8 cellular contexts compared by ENCODE assay signal in the genomic region with DNA sequence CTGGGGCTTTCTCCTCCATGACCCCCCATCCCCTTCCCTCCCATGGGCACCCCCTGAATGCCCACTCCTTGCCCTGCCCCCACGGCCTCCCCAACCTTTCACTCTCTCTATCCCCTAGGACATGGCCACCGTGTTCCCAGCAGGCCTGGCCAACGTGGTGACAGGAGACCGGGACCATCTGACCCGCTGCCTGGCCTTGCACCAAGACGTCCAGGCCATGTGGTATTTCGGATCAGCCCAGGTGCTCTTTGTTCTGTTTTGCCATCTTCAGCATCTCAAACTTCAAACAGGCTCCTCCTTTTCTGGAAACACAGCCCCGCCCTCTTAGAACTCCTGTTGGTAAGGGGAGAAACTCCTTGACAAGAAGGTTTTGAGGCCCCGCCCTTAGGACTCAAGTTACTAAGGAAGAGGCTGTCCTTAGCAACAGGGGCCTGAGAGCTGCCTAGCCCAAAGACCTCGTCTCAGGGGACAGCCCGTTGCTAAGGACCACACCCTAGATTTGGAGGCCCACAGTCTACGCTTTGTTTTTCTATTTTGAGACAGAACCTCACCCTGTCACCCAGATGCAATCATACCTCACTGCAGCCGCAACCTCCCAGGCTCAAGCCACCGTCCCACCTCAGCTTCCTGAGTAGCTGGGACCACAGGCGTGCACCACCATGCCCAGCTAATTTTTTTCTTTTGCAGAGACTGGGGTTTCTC. TPM values are rescaled to one million over a fixed set of nuclear protein-coding genes. Genes with fewer than 3 reads are reported as not detected.
DNase-seq lines count a peak whose midpoint lies in the region; TF ChIP-seq lines count a peak whose summit lies in the region.

No MANE protein-coding gene starts in this region.

- H3K27me3 ChIP-seq in sigmoid colon: no peaks in the 10 kb centered on the region

- no peak for TF ChIP-seq POLR2A in sigmoid colon (IDR thresholded peaks at IDR 0.05)

- intact Hi-C loops in sigmoid colon (cut with DNase I): no loop called here

- H3K9me3 ChIP-seq in sigmoid colon: no peaks in the 10 kb centered on the region

- no peak for TF ChIP-seq CTCF in sigmoid colon (IDR thresholded peaks at IDR 0.05)

- H3K4me1 ChIP-seq in sigmoid colon: peaks cover 0 to 7% (median 5%) of the 10 kb centered on the region in 4 donors

- H3K36me3 ChIP-seq in sigmoid colon: peaks cover 0 to 44% (median 0%) of the 10 kb centered on the region in 4 donors

- H3K27ac ChIP-seq in sigmoid colon: peak overlapping the region; percentile 23 to 73 (median 40)

- no peak overlapping the region for H3K4me3 ChIP-seq in sigmoid colon

- 48 to 61% methylated on average over 15 of the region's 15 CpGs for WGBS in sigmoid colon, 2 donors

- DNase-seq in ELF-1 (ENCODE audit: low read depth, low spot score) (peak; percentile 89), H4 (ENCODE audit: low spot score) (peak; percentile 63), NCI-H2171 (lab: John Stamatoyannopoulos, UW) (peak; percentile 93), fibroblast of peridontal ligament (ENCODE audit: extremely low read depth) (peak; percentile 71), sigmoid colon (peak; percentile 91), NCI-H510A (lab: John Stamatoyannopoulos, UW) (no peak), glomerular visceral epithelial cell (ENCODE audit: extremely low spot score) (no peak)
- peak; percentile 80 for DNase-seq in activated CD8-positive, alpha-beta memory T cell treated with anti-CD3 and anti-CD28 coated beads, Interleukin-2, amount 50 U/mL, for 48 hours

- no peak for TF ChIP-seq EP300 in sigmoid colon (IDR thresholded peaks at IDR 0.05)

RNA-seq across cellular contexts. Expression of gene FLT3LG, which starts 5.1 kb away (rescaled TPM):
- total RNA-seq in H4 (2014; rRNA removed; shearing (Covaris generic)): 2.6 and 6.0 TPM in 2 replicates
- 10 to 100 TPM in 1 of 4 donors, 1 to 10 TPM in 3; 4.6 to 11.1 (median 6.1) TPM for total RNA-seq in sigmoid colon
- polyA plus RNA-seq in sigmoid colon: 10 to 100 TPM in 2 of 3 donors, 1 to 10 TPM in 1; 2.1 to 18.6 (median 14.9) TPM

RNA-seq across cellular contexts. Expression of gene ALDH16A1, which starts 15.9 kb away (rescaled TPM):
- 17.0 and 25.7 TPM in 2 replicates for total RNA-seq in H4 (2014; rRNA removed; shearing (Covaris generic))
- total RNA-seq in sigmoid colon: 10 to 100 TPM; 14.1 to 25.3 (median 18.1) TPM
- polyA plus RNA-seq in sigmoid colon: 10 to 100 TPM; 14.3 to 44.2 (median 18.0) TPM

RNA-seq across cellular contexts. Expression of gene PIH1D1, which starts 17.3 kb away (rescaled TPM):
- total RNA-seq in H4 (2014; rRNA removed; shearing (Covaris generic)): 99.2 and 113 TPM in 2 replicates
- total RNA-seq in sigmoid colon: 10 to 100 TPM; 62.9 to 99.6 (median 81.4) TPM
- 100 to 1,000 TPM in 1 of 3 donors, 10 to 100 TPM in 2; 63.6 to 105 (median 65.5) TPM for polyA plus RNA-seq in sigmoid colon

RNA-seq across cellular contexts. Expression of gene RPL13A, which starts 18.5 kb away (rescaled TPM):
- total RNA-seq in H4 (2014; rRNA removed; shearing (Covaris generic)): 3,219 and 3,620 TPM in 2 replicates
- total RNA-seq in sigmoid colon: 1,000 to 10,000 TPM; 2,552 to 5,599 (median 4,191) TPM
- 1,000 to 10,000 TPM; 4,070 to 6,094 (median 4,207) TPM for polyA plus RNA-seq in sigmoid colon

RNA-seq across cellular contexts. Expression of gene RPS11, which starts 27.3 kb away (rescaled TPM):
- 6,191 and 6,227 TPM in 2 replicates for total RNA-seq in H4 (2014; rRNA removed; shearing (Covaris generic))
- total RNA-seq in sigmoid colon: 1,000 to 10,000 TPM; 3,843 to 9,166 (median 6,008) TPM
- 1,000 to 10,000 TPM; 4,449 to 8,009 (median 5,043) TPM for polyA plus RNA-seq in sigmoid colon

Comparison
In these comparisons a context has a peak if more than half of its experiments do, and no peak if none do; other contexts are left out.
1. DNase-seq: peak in ELF-1 (single experiment), H4 (single experiment), NCI-H2171 (single experiment), activated CD8-positive, alpha-beta memory T cell treated with anti-CD3 and anti-CD28 coated beads, Interleukin-2, amount 50 U/mL, for 48 hours (single experiment), fibroblast of peridontal ligament (single experiment) and sigmoid colon (single experiment); none in NCI-H510A (single experiment) and glomerular visceral epithelial cell (single experiment).